ENCODE assay signal across 18 cellular contexts in the genomic region with DNA sequence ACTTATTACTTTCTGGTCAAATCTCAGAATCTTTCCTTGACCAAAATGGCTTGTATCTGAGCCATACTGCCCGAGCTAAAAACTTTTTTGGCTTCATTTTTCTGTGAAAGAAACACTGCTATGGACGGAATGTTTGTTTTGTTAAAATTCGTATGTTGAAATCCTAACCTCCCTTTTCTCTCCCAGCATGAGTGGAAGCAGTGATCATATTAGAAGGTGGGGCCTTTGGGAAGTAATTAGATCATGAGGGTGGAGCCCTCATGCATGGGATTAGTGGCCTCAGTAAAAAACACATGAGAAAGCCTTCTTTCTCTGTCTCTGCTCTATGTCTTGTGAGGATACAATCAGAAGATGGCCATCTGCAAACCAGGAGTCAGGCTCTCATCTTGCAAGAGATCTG.
"Had no signal": no experiment of that assay in that cellular context is flagged by ENCODE, and none has a peak within 500 bp of the region (broad histone marks: within the 10 kb centered on the region; RNA-seq: fewer than 3 reads in every experiment).

No MANE protein-coding gene starts in this region.

- H3K27ac ChIP-seq: colonic mucosa, gastrocnemius medialis, heart right ventricle, left lung, lower lobe of right lung, neural progenitor cell, pancreas had no signal

- H3K9me3 ChIP-seq: colonic mucosa, gastrocnemius medialis, heart right ventricle, left lung, lower lobe of right lung, pancreas had no signal

- DNase-seq: colonic mucosa; dermis blood vessel endothelial cell; gastrocnemius medialis; heart right ventricle; left lung; lower lobe of right lung; mesenchymal stem cell; midbrain; nucleus accumbens; pancreas; right cardiac atrium; small intestine; stimulated activated CD4-positive, alpha-beta T cell treated with anti-CD3 and anti-CD28 coated beads, Interleukin-2, amount 100 ng/mL, for 48 hours; stimulated activated naive CD4-positive, alpha-beta T cell treated with Interleukin-2 at 50 U/mL for 16 hours; trophoblast cell had no signal

- FAIRE-seq: keratinocyte, pancreas, small intestine had no signal

- H3K27me3 ChIP-seq: colonic mucosa, gastrocnemius medialis, heart right ventricle, left lung, neural progenitor cell, pancreas had no signal

- H3K4me2 ChIP-seq: neural progenitor cell had no signal

- H3K4me3 ChIP-seq: colonic mucosa, gastrocnemius medialis, heart right ventricle, left lung, lower lobe of right lung, neural progenitor cell, pancreas had no signal

- H3K4me1 ChIP-seq: colonic mucosa, gastrocnemius medialis, neural progenitor cell, pancreas had no signal

- H3K36me3 ChIP-seq: colonic mucosa, gastrocnemius medialis, heart right ventricle, left lung, lower lobe of right lung, neural progenitor cell, pancreas had no signal

- H3K9ac ChIP-seq: neural progenitor cell had no signal

- ATAC-seq: gastrocnemius medialis; heart right ventricle; left lung; lower lobe of right lung; natural killer cell treated with Interleukin-12 subunit alpha and Interleukin-12 subunit beta and Interleukin-15 and Interleukin-18, amount 100 ng/mL, for 72 hours; pancreas; right cardiac atrium had no signal

- H2AFZ ChIP-seq: neural progenitor cell had no signal
